In the genomic region with DNA sequence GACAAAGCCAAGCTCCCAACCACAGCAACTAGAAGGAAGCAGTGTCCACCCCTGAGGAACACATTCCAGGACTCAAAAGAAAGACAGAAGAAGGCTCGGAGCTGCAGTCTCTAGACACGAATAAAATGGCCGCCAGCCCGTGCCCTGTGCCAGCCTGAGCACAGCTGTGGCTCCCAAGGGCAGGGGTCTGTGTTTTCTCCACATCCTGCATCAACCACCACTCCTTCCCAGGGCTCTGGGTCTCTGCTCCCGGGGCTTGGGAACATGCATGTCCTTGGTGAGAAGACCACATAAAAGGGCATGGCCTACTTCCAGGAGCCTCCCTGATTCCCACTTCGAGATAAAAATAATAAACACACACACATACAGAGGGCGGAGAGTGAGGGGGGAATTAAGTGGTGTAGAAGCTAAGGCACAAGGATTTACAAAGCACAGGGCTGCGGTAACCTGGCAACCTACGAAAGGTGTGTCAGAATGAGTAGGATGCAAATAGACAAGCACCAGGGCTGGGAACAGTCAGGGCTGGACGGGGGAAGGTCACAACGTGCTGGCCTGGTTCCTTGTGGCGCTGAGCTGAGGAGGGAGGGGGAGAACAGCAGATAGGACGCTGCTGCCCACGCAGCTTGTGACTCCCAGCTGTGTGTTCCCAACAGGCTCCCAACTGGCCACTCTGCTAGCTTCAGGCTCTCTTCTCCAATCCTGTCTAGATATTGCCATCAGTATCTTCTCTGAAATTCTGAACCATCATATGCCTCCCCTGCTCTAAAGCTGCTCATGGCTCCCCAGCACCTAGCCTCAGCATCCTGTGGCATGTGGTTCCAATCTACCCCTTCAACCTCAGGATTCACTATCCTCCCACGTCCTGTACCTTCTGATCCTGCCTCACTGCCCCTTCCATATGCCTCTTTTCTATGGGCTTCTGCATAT, we compare ENCODE assay signal across 1 cellular context.
TF ChIP-seq lines count a peak whose summit lies in the region.

No MANE protein-coding gene starts in this region.

TF ChIP-seq in K562, 482 proteins besides CTCF, POLR2A, EP300 and RAD21 (continued from another document and continues in another):
- TF ChIP-seq FOXJ3 (CRISPR knock-in tag; IDR thresholded peaks at IDR 0.05) (no peak), ELF4 (CRISPR knock-in tag; IDR thresholded peaks at IDR 0.05) (peak; percentile 43; the same call in 1 of the 2 replicates), NFXL1 (CRISPR knock-in tag; IDR thresholded peaks at IDR 0.05) (0 out of 2 replicates have a peak, but pooled peaks have one; percentile 19), TCF7L2 (IDR thresholded peaks at IDR 0.05; ENCODE audit: low read depth, low read length) (no peak), ZNF263 (CRISPR knock-in tag; IDR thresholded peaks at IDR 0.05; ENCODE audit: borderline replicate concordance) (peak; percentile 37; the same call in 1 of the 2 replicates), FOXP1 (CRISPR knock-in tag; IDR thresholded peaks at IDR 0.05) (no peak), ZFP36 (IDR thresholded peaks at IDR 0.05; ENCODE audit: low read depth, low read length, partially characterized antibody) (peak; percentile 78), CREB1 (IDR thresholded peaks at IDR 0.05) (no peak), CREB1 (CRISPR knock-in tag; IDR thresholded peaks at IDR 0.05) (no peak), USF2 (CRISPR knock-in tag; IDR thresholded peaks at IDR 0.05) (no peak), CREB3 (tag; conservative IDR thresholded peaks at IDR 0.05; ENCODE audit: low read depth) (no peak), PHF8 (IDR thresholded peaks at IDR 0.05; ENCODE audit: borderline replicate concordance, low read length) (no peak), TAL1 (IDR thresholded peaks at IDR 0.05) (no peak), TRIM28 (IDR thresholded peaks at IDR 0.05) (no peak), CTBP1 (IDR thresholded peaks at IDR 0.05; ENCODE audit: borderline replicate concordance) (0 out of 2 replicates have a peak, but pooled peaks have one; percentile 26), KLF10 (CRISPR knock-in tag; IDR thresholded peaks at IDR 0.05) (no peak), ZNF347 (CRISPR knock-in tag; IDR thresholded peaks at IDR 0.05; ENCODE audit: low read depth) (no peak), RBM17 (IDR thresholded peaks at IDR 0.05; ENCODE audit: borderline replicate concordance, low read depth, low read length) (no peak), ZNF217 (CRISPR knock-in tag; IDR thresholded peaks at IDR 0.05) (no peak), ERF (CRISPR knock-in tag; IDR thresholded peaks at IDR 0.05) (no peak), ZNF143 (CRISPR knock-in tag; IDR thresholded peaks at IDR 0.05) (no peak), YBX1 (IDR thresholded peaks at IDR 0.05) (no peak), ILF3 (IDR thresholded peaks at IDR 0.05; ENCODE audit: borderline replicate concordance) (no peak), ZNF740 (CRISPR knock-in tag; IDR thresholded peaks at IDR 0.05) (no peak), ZNF740 (tag; IDR thresholded peaks at IDR 0.05) (no peak), SRF (CRISPR knock-in tag; IDR thresholded peaks at IDR 0.05) (no peak), CBX8 (IDR thresholded peaks at IDR 0.05; ENCODE audit: borderline replicate concordance, extremely low read depth, low read depth, low read length, poor library complexity, severe bottlenecking) (no peak), ZNF282 (CRISPR knock-in tag; IDR thresholded peaks at IDR 0.05) (no peak), CHD4 (IDR thresholded peaks at IDR 0.05; ENCODE audit: insufficient read depth, insufficient replicate concordance, low read depth, low read length, poor library complexity, severe bottlenecking) (no peak), RCOR1 (IDR thresholded peaks at IDR 0.05; ENCODE audit: borderline replicate concordance in 1 of 2, low read depth in 2 of 2, low read length in 2 of 2) (0 out of 4 replicates have a peak, but pooled peaks of 1 of the 2 experiments have one; percentile 34), VEZF1 (CRISPR knock-in tag; IDR thresholded peaks at IDR 0.05) (peak; percentile 64), ZNF766 (CRISPR knock-in tag; conservative IDR thresholded peaks at IDR 0.05) (no peak), NR2C1 (IDR thresholded peaks at IDR 0.05) (no peak), NR2C1 (tag; IDR thresholded peaks at IDR 0.05) (no peak), ZBTB2 (IDR thresholded peaks at IDR 0.05) (no peak), ZBTB17 (CRISPR knock-in tag; IDR thresholded peaks at IDR 0.05) (no peak), MEF2A (IDR thresholded peaks at IDR 0.05; ENCODE audit: control insufficient read depth, low read depth, low read length) (no peak), NCOA6 (IDR thresholded peaks at IDR 0.05) (no peak), BRD9 (IDR thresholded peaks at IDR 0.05; ENCODE audit: low read depth, partially characterized antibody) (no peak), NFIC (IDR thresholded peaks at IDR 0.05) (0 out of 2 replicates have a peak, but pooled peaks have one; percentile 13), JUND (IDR thresholded peaks at IDR 0.05; ENCODE audit: borderline replicate concordance, low read depth, low read length) (0 out of 2 replicates have a peak, but pooled peaks have one; percentile 13), JUND (tag; IDR thresholded peaks at IDR 0.05; ENCODE audit: borderline replicate concordance, low read depth, low read length) (no peak), PATZ1 (CRISPR knock-in tag; IDR thresholded peaks at IDR 0.05; ENCODE audit: borderline replicate concordance) (no peak), PYGO2 (tag; IDR thresholded peaks at IDR 0.05) (peak; percentile 46; the same call in 1 of the 2 replicates), CHAMP1 (IDR thresholded peaks at IDR 0.05) (no peak), ZNF431 (CRISPR knock-in tag; IDR thresholded peaks at IDR 0.05) (no peak), EGR1 (conservative IDR thresholded peaks at IDR 0.05) (peak; percentile 84), ZNF584 (CRISPR knock-in tag; IDR thresholded peaks at IDR 0.05; ENCODE audit: low read depth) (no peak), ZBTB12 (CRISPR knock-in tag; IDR thresholded peaks at IDR 0.05) (no peak), NCOR1 (IDR thresholded peaks at IDR 0.05) (no peak), LCOR (CRISPR knock-in tag; IDR thresholded peaks at IDR 0.05) (no peak), ZNF398 (CRISPR knock-in tag; IDR thresholded peaks at IDR 0.05) (no peak), ZNF41 (CRISPR knock-in tag; conservative IDR thresholded peaks at IDR 0.05) (no peak; the same call in 1 of the 2 replicates)
- TF ChIP-seq, protein P1, sequence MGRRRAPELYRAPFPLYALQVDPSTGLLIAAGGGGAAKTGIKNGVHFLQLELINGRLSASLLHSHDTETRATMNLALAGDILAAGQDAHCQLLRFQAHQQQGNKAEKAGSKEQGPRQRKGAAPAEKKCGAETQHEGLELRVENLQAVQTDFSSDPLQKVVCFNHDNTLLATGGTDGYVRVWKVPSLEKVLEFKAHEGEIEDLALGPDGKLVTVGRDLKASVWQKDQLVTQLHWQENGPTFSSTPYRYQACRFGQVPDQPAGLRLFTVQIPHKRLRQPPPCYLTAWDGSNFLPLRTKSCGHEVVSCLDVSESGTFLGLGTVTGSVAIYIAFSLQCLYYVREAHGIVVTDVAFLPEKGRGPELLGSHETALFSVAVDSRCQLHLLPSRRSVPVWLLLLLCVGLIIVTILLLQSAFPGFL (CRISPR knock-in tag; IDR thresholded peaks at IDR 0.05) = no peak
